8 cellular contexts compared by ENCODE assay signal in the genomic region with DNA sequence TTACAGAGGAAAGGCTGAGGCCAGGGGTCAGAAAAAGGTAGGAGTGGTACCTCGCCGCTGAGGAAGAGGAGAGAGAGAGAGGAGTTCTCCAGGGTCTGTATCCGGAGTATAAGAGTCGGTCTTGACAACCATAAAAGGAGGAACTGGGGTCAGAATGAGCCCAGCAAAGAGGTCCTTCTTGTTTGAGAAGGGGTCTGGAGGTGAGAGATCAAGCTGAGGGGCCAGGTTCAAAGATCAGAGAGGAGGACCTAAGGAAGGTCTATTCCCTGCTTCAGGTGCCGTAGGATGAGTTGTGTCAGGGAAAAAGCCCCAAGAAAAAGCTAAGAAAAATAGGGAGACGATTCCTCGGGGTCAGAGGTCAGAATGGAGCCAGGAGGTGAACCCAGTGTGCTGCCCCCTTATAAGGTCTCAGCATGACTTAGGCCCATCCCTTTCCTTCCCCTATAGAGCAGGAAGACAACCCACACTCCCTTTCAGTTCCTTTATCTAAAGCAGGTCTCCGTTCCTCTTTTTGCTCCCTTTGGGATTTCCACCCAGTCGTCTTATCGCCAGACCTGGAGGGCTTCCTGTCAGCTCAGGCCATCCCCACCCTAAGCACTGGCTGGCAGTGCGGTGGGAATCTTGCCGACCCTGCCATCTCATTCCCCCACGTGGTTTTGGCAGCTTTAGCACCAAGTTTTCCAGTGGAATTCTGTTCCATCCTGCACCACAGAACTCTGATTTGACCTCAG. TPM values are rescaled to one million over a fixed set of nuclear protein-coding genes. Genes with fewer than 3 reads are reported as not detected.
DNase-seq lines count a peak whose midpoint lies in the region; ATAC-seq lines count a peak whose summit lies in the region.

No MANE protein-coding gene starts in this region.

- H3K4me1 ChIP-seq in ectodermal cell (ENCODE audit: control insufficient read depth, insufficient read depth, low read length): peaks cover 8% of the 10 kb centered on the region
- peaks cover 7% of the 10 kb centered on the region for H3K4me1 ChIP-seq in mucosa of stomach (ENCODE audit: control insufficient read depth, insufficient read depth, low read length)

- 27 to 33% methylated on average over 13 of the region's 13 CpGs for WGBS in ectodermal cell, 2 experiments

- peak overlapping the region; percentile 89 for H3K4me3 ChIP-seq in ectodermal cell (ENCODE audit: insufficient read depth, low read depth, low read length)
- peak overlapping the region; percentile 74 for H3K4me3 ChIP-seq in mucosa of stomach (ENCODE audit: low read length)

- peak overlapping the region; percentile 90 for H3K9ac ChIP-seq in mucosa of stomach (ENCODE audit: low read length)

- H3K27me3 ChIP-seq in ectodermal cell (ENCODE audit: control insufficient read depth, insufficient read depth, low read length, poor library complexity, severe bottlenecking) (no peaks in the 10 kb centered on the region), mucosa of stomach (ENCODE audit: control insufficient read depth, insufficient read depth, low read length) (no peaks in the 10 kb centered on the region)

- H3K9me3 ChIP-seq in ectodermal cell (ENCODE audit: control insufficient read depth, low read length): no peaks in the 10 kb centered on the region
- H3K9me3 ChIP-seq in mucosa of stomach (ENCODE audit: control insufficient read depth, low read length): no peaks in the 10 kb centered on the region

- H3K36me3 ChIP-seq in ectodermal cell (ENCODE audit: control insufficient read depth, insufficient read depth, low read length) (peaks cover 6% of the 10 kb centered on the region), mucosa of stomach (ENCODE audit: control insufficient read depth, insufficient read depth, low read length) (peaks cover 12% of the 10 kb centered on the region)

- DNase-seq in CMK (ENCODE audit: low read depth) (peak; percentile 33), RKO (ENCODE audit: low spot score) (peak; percentile 43), AG08395 (ENCODE audit: low spot score) (no peak), NCI-H446 (lab: John Stamatoyannopoulos, UW) (no peak), cortex of kidney (lab: John Stamatoyannopoulos, UW) (no peak)

- peak; percentile 48 for ATAC-seq in HG02610 (IDR thresholded peaks at IDR 0.05; ENCODE audit: unreplicated experiment)

- no peak overlapping the region for H3K27ac ChIP-seq in ectodermal cell (ENCODE audit: insufficient read depth, low read depth, low read length, poor library complexity, severe bottlenecking)

RNA-seq across cellular contexts. Expression of a gene that starts 0.7 kb away (rescaled TPM):
- 48.5 TPM for polyA plus RNA-seq in ectodermal cell (2013, experiment 1 of 4)
- polyA plus RNA-seq in ectodermal cell (2013, experiment 2 of 4): 46.7 TPM
- polyA plus RNA-seq in ectodermal cell (2013, experiment 3 of 4): 35.9 TPM
- 38.5 TPM for polyA plus RNA-seq in ectodermal cell (2013, experiment 4 of 4)

RNA-seq across cellular contexts. Expression of a gene that starts 53.7 kb away (rescaled TPM):
- polyA plus RNA-seq in ectodermal cell (2013, experiment 1 of 4): 0.26 TPM
- polyA plus RNA-seq in ectodermal cell (2013, experiment 2 of 4): 0.41 TPM
- polyA plus RNA-seq in ectodermal cell (2013, experiment 3 of 4): 0.96 TPM
- 0.36 TPM for polyA plus RNA-seq in ectodermal cell (2013, experiment 4 of 4)

Comparison
In these comparisons a context has a peak if more than half of its experiments do, and no peak if none do; other contexts are left out.
1. DNase-seq: peak in CMK (single experiment) and RKO (single experiment); none in AG08395 (single experiment), NCI-H446 (0 of 2) and cortex of kidney (single experiment).